In the genomic region with DNA sequence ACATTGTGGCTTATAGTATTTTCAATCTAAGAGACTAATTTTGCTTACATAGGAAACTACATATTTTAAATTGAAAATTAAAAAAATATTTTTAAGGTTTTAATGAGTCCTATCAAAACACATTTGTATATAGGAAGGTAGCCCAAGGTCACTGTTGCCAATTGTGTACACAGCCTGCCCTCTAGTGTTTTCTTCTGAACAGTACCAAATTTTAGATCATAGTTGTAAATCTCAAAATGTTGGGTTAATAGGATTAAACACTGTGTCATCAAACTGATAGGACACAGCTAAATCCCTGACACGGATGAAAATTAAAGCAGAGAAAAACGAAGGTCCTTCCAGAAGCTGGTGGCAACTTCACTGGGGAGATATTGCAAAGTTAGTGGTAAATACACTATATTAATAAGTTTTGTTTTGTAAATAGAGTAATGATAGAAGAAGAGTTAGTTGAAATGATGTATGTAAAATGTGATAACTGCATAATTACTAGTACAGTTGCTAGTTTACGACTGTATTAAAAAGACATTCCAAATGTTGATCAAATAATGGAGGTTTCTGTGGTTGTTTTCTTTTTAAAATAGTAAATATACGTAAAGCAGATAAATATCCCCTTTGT, we compare ENCODE assay signal across 10 cellular contexts. TPM values are rescaled to one million over a fixed set of nuclear protein-coding genes. Genes with fewer than 3 reads are reported as not detected.
DNase-seq lines count a peak whose midpoint lies in the region; ATAC-seq, FAIRE-seq and TF ChIP-seq lines count a peak whose summit lies in the region.
"Had no signal": no experiment of that assay in that cellular context is flagged by ENCODE, and none has a peak within 500 bp of the region (broad histone marks: within the 10 kb centered on the region; RNA-seq: fewer than 3 reads in every experiment).

No MANE protein-coding gene starts in this region.

- FAIRE-seq in HepG2 (lab: Jason Lieb, UNC) = peak; percentile 61

- H2AFZ ChIP-seq in mammary epithelial cell (ENCODE audit: low read depth, low read length) (no peak overlapping the region), HepG2 (ENCODE audit: low read length) (no peak overlapping the region)

- peak; percentile 72 for TF ChIP-seq RAD21 in HepG2 (CRISPR knock-in tag; IDR thresholded peaks at IDR 0.05)

- in situ Hi-C loops in mammary epithelial cell (cut with MboI; ENCODE audit: low sequenced_read_pairs in 2 of 2) = loop anchor here (10.0 kb wide), 1 partner anchor 332 kb away; no protein-coding TSS in a partner anchor
- in situ Hi-C loops in HepG2 (cut with HindIII; ENCODE audit: extremely low pct_ligation_motif_present, low pct_unique_long_range_greater_than_20kb) = loop anchor here (10.0 to 25.0 kb wide), 2 partner anchors 221 to 342 kb away; no protein-coding TSS in a partner anchor

- H3K4me1 ChIP-seq in mammary epithelial cell (ENCODE audit: insufficient read depth, low read length) (no peaks in the 10 kb centered on the region), HepG2 (ENCODE audit: insufficient read depth, low read length) (no peaks in the 10 kb centered on the region)

- CTCF ChIA-PET in BJ (lab: Yijun Ruan, JAX) (interaction anchor here (0.7 to 2.5 kb wide), 21 partner anchors 8 to 349 kb away, joined by 3 to 12 read pairs (median 5); a partner anchor contains a TSS), mammary epithelial cell (lab: Charles Lee; ENCODE audit: low non-redundant PET) (no interaction called here), HepG2 (lab: Yijun Ruan, JAX; ENCODE audit: low intra/inter-chr PET ratio, low total read pairs) (interaction anchor here (1.0 to 2.0 kb wide), 4 partner anchors 19 to 348 kb away, joined by 4 to 11 read pairs (median 9); a partner anchor contains a TSS)

- dilution Hi-C loops in mammary epithelial cell (cut with HindIII; ENCODE audit: low sequenced_read_pairs) = loop anchor here (25.0 kb wide), 1 partner anchor 221 kb away; no protein-coding TSS in a partner anchor

- H3K9me3 ChIP-seq in mammary epithelial cell (replicated peaks; ENCODE audit: insufficient read depth, low read length) = no peaks in the 10 kb centered on the region
- H3K9me3 ChIP-seq in HepG2 (ENCODE audit: low read length) = no peaks in the 10 kb centered on the region

- H3K4me3 ChIP-seq in BJ (ENCODE audit: low read depth, low read length) (no peak overlapping the region), mammary epithelial cell (replicated peaks in 1 of 3; ENCODE audit: insufficient read depth in 1 of 3, low read depth in 2 of 3, low read length in 3 of 3) (no peak overlapping the region), HepG2 (replicated peaks in 1 of 3; ENCODE audit: insufficient read depth in 1 of 3, low read depth in 2 of 3, low read length in 3 of 3) (no peak overlapping the region)

- no peak for TF ChIP-seq POLR2A in HepG2 (IDR thresholded peaks at IDR 0.05; ENCODE audit: insufficient read depth in 1 of 2, low read depth in 2 of 2, low read length in 2 of 2)

- H3K27ac ChIP-seq in mammary epithelial cell (ENCODE audit: insufficient read depth, low read depth, low read length) (no peak overlapping the region), HepG2 (ENCODE audit: extremely low read length, insufficient read depth, low read length) (no peak overlapping the region)
- H3K27ac ChIP-seq: epithelial cell of prostate had no signal

- WGBS in mammary epithelial cell (ENCODE audit: low coverage, missing lambda C conversion rate) = 40% methylated on average over 4 of the region's 4 CpGs
- 23% methylated on average over 4 of the region's 4 CpGs for WGBS in HepG2 (ENCODE audit: low lambda C conversion rate)

- ATAC-seq in GM19035 (IDR thresholded peaks at IDR 0.05; ENCODE audit: unreplicated experiment) = peak; percentile 77
- ATAC-seq in HepG2 = no peak
- no peak for ATAC-seq in HG03025 (IDR thresholded peaks at IDR 0.05; ENCODE audit: low FRiP score, unreplicated experiment)

- H3K4me2 ChIP-seq in mammary epithelial cell (ENCODE audit: insufficient read depth, low read depth, low read length) (no peak overlapping the region), HepG2 (ENCODE audit: low read depth, low read length) (no peak overlapping the region)

- TF ChIP-seq CTCF in BJ (IDR thresholded peaks at IDR 0.05; ENCODE audit: insufficient read depth, low read depth, low read length) = peak; percentile 67
- TF ChIP-seq CTCF in mammary epithelial cell (conservative IDR thresholded peaks at IDR 0.05 in 1 of 2, IDR thresholded peaks at IDR 0.05 in 1 of 2; ENCODE audit: extremely low read depth in 1 of 2, insufficient read depth in 1 of 2, low read depth in 1 of 2, low read length in 2 of 2) = peak; percentile 61 to 67
- peak; percentile 74 for TF ChIP-seq CTCF in HepG2 (CRISPR knock-in tag; IDR thresholded peaks at IDR 0.05)

- no peak for TF ChIP-seq EP300 in HepG2 (IDR thresholded peaks at IDR 0.05; ENCODE audit: low read depth in 2 of 2, low read length in 2 of 2)
- TF ChIP-seq EP300 in HepG2 (CRISPR knock-in tag; IDR thresholded peaks at IDR 0.05; ENCODE audit: borderline replicate concordance) = no peak

- no peaks in the 10 kb centered on the region for H3K79me2 ChIP-seq in mammary epithelial cell (ENCODE audit: insufficient read depth, low read length)
- no peaks in the 10 kb centered on the region for H3K79me2 ChIP-seq in HepG2 (ENCODE audit: insufficient read depth, low read length)

- H3K36me3 ChIP-seq in BJ (ENCODE audit: control insufficient read depth, insufficient read depth, low read length) (no peaks in the 10 kb centered on the region), mammary epithelial cell (ENCODE audit: insufficient read depth, low read length) (no peaks in the 10 kb centered on the region), HepG2 (replicated peaks in 1 of 2; ENCODE audit: control insufficient read depth in 1 of 2, insufficient read depth in 2 of 2, low read length in 2 of 2) (no peaks in the 10 kb centered on the region)

- H3K9ac ChIP-seq in mammary epithelial cell (ENCODE audit: insufficient read depth, low read length) = no peak overlapping the region
- no peak overlapping the region for H3K9ac ChIP-seq in HepG2 (ENCODE audit: insufficient read depth, low read depth, low read length)

- BruUV-seq in mammary epithelial cell (replicated peaks; lab: Mats Ljungman, UMichigan) (no TSS peak), HepG2 (replicated peaks; lab: Mats Ljungman, UMichigan) (no TSS peak)

- POLR2A ChIA-PET in BJ (lab: Charles Lee) = no interaction called here
- POLR2A ChIA-PET in HepG2 (lab: Yijun Ruan, JAX) = no interaction called here

- no peaks in the 10 kb centered on the region for H3K27me3 ChIP-seq in BJ (ENCODE audit: control insufficient read depth, insufficient read depth, low read length)
- H3K27me3 ChIP-seq in mammary epithelial cell (ENCODE audit: insufficient read depth, low read length) = no peaks in the 10 kb centered on the region
- peaks cover 0 to 4% of the 10 kb centered on the region in 2 experiments; a peak in 3 of 5 replicates for H3K27me3 ChIP-seq in HepG2 (ENCODE audit: control insufficient read depth in 1 of 2, insufficient read depth in 2 of 2, low read length in 2 of 2)

- DNase-seq in BJ (ENCODE audit: low read depth) (no peak), NCI-H524 (lab: John Stamatoyannopoulos, UW) (peak; percentile 42 to 77), mammary epithelial cell (peak; percentile 20), HepG2 (ENCODE audit: low spot score) (peak; percentile 35), occipital lobe (lab: John Stamatoyannopoulos, UW) (no peak)
- DNase-seq in activated CD4-positive, CD25-positive, alpha-beta regulatory T cell (lab: John Stamatoyannopoulos, UW) = no peak

- intact Hi-C loops in mammary epithelial cell (cut with micrococcal nuclease) (loop anchor here (1.0 to 5.0 kb wide), 4 partner anchors 19 to 349 kb away; a partner anchor contains a TSS), HepG2 (cut with micrococcal nuclease; ENCODE audit: unreplicated experiment) (loop anchor here (1.0 kb wide), 3 partner anchors 19 to 330 kb away; no protein-coding TSS in a partner anchor)

- H4K20me1 ChIP-seq in mammary epithelial cell (ENCODE audit: insufficient read depth, low read length) = no peaks in the 10 kb centered on the region
- no peaks in the 10 kb centered on the region for H4K20me1 ChIP-seq in HepG2 (ENCODE audit: insufficient read depth, low read length)

RNA-seq across cellular contexts. Expression of a gene that starts 19.7 kb away (rescaled TPM):
- polyA plus RNA-seq in BJ (2011; rRNA removed) = 19.5 and 20.1 TPM in 2 replicates
- polyA minus RNA-seq in BJ (2011; rRNA and poly(A)+ RNA removed) = 6.8 and 8.3 TPM in 2 replicates
- total RNA-seq in mammary epithelial cell = under 1 TPM in 1 of 2 donors, not detected in 1; 0.67 TPM
- 0.29 TPM for polyA plus RNA-seq in mammary epithelial cell
- not detected for polyA minus RNA-seq in mammary epithelial cell
- not detected in 2 replicates for total RNA-seq in HepG2 (2016; rRNA removed; fragmentation: Illumina TruSeq; extraction: Trizol)
- total RNA-seq in HepG2 (2016; cell fraction: cytosol; rRNA removed; fragmentation: Illumina TruSeq; extraction: Trizol; ENCODE audit: low read depth) = not detected in 2 replicates
- total RNA-seq in HepG2 (2016; cell fraction: insoluble cytoplasmic fraction; rRNA removed; fragmentation: Illumina TruSeq; extraction: Trizol) = 0.06 TPM in 1 of 2 replicates, not detected in the other
- 0.46 TPM in 1 of 2 replicates, not detected in the other for total RNA-seq in HepG2 (2016; cell fraction: membrane; rRNA removed; fragmentation: Illumina TruSeq; extraction: Trizol)
- not detected in 2 replicates for total RNA-seq in HepG2 (2016; cell fraction: nucleus; rRNA removed; fragmentation: Illumina TruSeq; extraction: Trizol)
- polyA plus RNA-seq in HepG2 (2011; rRNA removed) = 0.04 and 0.05 TPM in 2 replicates
- 0.09 and 0.13 TPM in 2 replicates for polyA plus RNA-seq in HepG2 (2011; cell fraction: cytosol; rRNA removed)
- not detected in 2 replicates for polyA plus RNA-seq in HepG2 (2011; cell fraction: nucleus; rRNA removed)
- 0.13 and 0.16 TPM in 2 replicates for polyA plus RNA-seq in HepG2 (2012)
- 0.08 and 0.17 TPM in 2 replicates for polyA plus RNA-seq in HepG2 (2016; cell fraction: cytosol; fragmentation: Illumina TruSeq; extraction: Trizol; ENCODE audit: low read depth)
- not detected in 2 replicates for polyA plus RNA-seq in HepG2 (2016; cell fraction: insoluble cytoplasmic fraction; fragmentation: Illumina TruSeq; extraction: Trizol; ENCODE audit: low read depth)
- polyA plus RNA-seq in HepG2 (2016; cell fraction: membrane; fragmentation: Illumina TruSeq; extraction: Trizol; ENCODE audit: low read depth) = not detected in 2 replicates
- polyA plus RNA-seq in HepG2 (2016; cell fraction: nucleus; fragmentation: Illumina TruSeq; extraction: Trizol; ENCODE audit: insufficient read depth, low read depth) = not detected in 2 replicates
- polyA minus RNA-seq in HepG2 (2011; rRNA and poly(A)+ RNA removed; ENCODE audit: low replicate concordance) = not detected in 2 replicates
- polyA minus RNA-seq in HepG2 (2011; cell fraction: cytosol; rRNA and poly(A)+ RNA removed) = not detected in 2 replicates
- polyA minus RNA-seq in HepG2 (2011; cell fraction: nucleus; rRNA and poly(A)+ RNA removed) = 0.64 TPM in 1 of 2 replicates, not detected in the other
- total RNA-seq in occipital lobe = 1.4 TPM

RNA-seq across cellular contexts. Expression of a gene that starts 36.3 kb away (rescaled TPM):
- polyA plus RNA-seq in BJ (2011; rRNA removed) (not detected in 2 replicates), mammary epithelial cell (not detected), HepG2 (2011; rRNA removed) (not detected in 2 replicates)
- polyA minus RNA-seq in BJ (2011; rRNA and poly(A)+ RNA removed) = not detected in 2 replicates
- total RNA-seq in mammary epithelial cell (not detected), HepG2 (2016; rRNA removed; fragmentation: Illumina TruSeq; extraction: Trizol) (not detected in 2 replicates), occipital lobe (not detected)
- polyA minus RNA-seq in mammary epithelial cell = not detected
- total RNA-seq in HepG2 (2016; cell fraction: cytosol; rRNA removed; fragmentation: Illumina TruSeq; extraction: Trizol; ENCODE audit: low read depth) = not detected in 2 replicates
- total RNA-seq in HepG2 (2016; cell fraction: insoluble cytoplasmic fraction; rRNA removed; fragmentation: Illumina TruSeq; extraction: Trizol) = not detected in 2 replicates
- not detected in 2 replicates for total RNA-seq in HepG2 (2016; cell fraction: membrane; rRNA removed; fragmentation: Illumina TruSeq; extraction: Trizol)
- total RNA-seq in HepG2 (2016; cell fraction: nucleus; rRNA removed; fragmentation: Illumina TruSeq; extraction: Trizol) = not detected in 2 replicates
- not detected in 2 replicates for polyA plus RNA-seq in HepG2 (2011; cell fraction: cytosol; rRNA removed)
- not detected in 2 replicates for polyA plus RNA-seq in HepG2 (2011; cell fraction: nucleus; rRNA removed)
- not detected in 2 replicates for polyA plus RNA-seq in HepG2 (2012)
- not detected in 2 replicates for polyA plus RNA-seq in HepG2 (2016; cell fraction: cytosol; fragmentation: Illumina TruSeq; extraction: Trizol; ENCODE audit: low read depth)
- polyA plus RNA-seq in HepG2 (2016; cell fraction: insoluble cytoplasmic fraction; fragmentation: Illumina TruSeq; extraction: Trizol; ENCODE audit: low read depth) = not detected in 2 replicates
- not detected in 2 replicates for polyA plus RNA-seq in HepG2 (2016; cell fraction: membrane; fragmentation: Illumina TruSeq; extraction: Trizol; ENCODE audit: low read depth)
- not detected in 2 replicates for polyA plus RNA-seq in HepG2 (2016; cell fraction: nucleus; fragmentation: Illumina TruSeq; extraction: Trizol; ENCODE audit: insufficient read depth, low read depth)
- polyA minus RNA-seq in HepG2 (2011; rRNA and poly(A)+ RNA removed; ENCODE audit: low replicate concordance) = not detected in 2 replicates
- polyA minus RNA-seq in HepG2 (2011; cell fraction: cytosol; rRNA and poly(A)+ RNA removed) = not detected in 2 replicates
- not detected in 2 replicates for polyA minus RNA-seq in HepG2 (2011; cell fraction: nucleus; rRNA and poly(A)+ RNA removed)
- total RNA-seq: urinary bladder had no signal
- polyA plus RNA-seq: urinary bladder had no signal

RNA-seq across cellular contexts. Expression of a gene that starts 41.0 kb away (rescaled TPM):
- polyA plus RNA-seq in BJ (2011; rRNA removed) (80.4 and 146 TPM in 2 replicates), mammary epithelial cell (85.9 TPM), HepG2 (2011; rRNA removed) (84.9 and 106 TPM in 2 replicates)
- 65.4 and 111 TPM in 2 replicates for polyA minus RNA-seq in BJ (2011; rRNA and poly(A)+ RNA removed)
- total RNA-seq in mammary epithelial cell (100 to 1,000 TPM in 1 of 2 donors, 1 to 10 TPM in 1; 6.8 to 114 TPM), HepG2 (2016; rRNA removed; fragmentation: Illumina TruSeq; extraction: Trizol) (80.1 and 186 TPM in 2 replicates), occipital lobe (2.0 TPM)
- polyA minus RNA-seq in mammary epithelial cell = 79.6 TPM
- 27.2 and 31.4 TPM in 2 replicates for total RNA-seq in HepG2 (2016; cell fraction: cytosol; rRNA removed; fragmentation: Illumina TruSeq; extraction: Trizol; ENCODE audit: low read depth)
- total RNA-seq in HepG2 (2016; cell fraction: insoluble cytoplasmic fraction; rRNA removed; fragmentation: Illumina TruSeq; extraction: Trizol) = 77.9 and 183 TPM in 2 replicates
- 91.3 and 92.9 TPM in 2 replicates for total RNA-seq in HepG2 (2016; cell fraction: membrane; rRNA removed; fragmentation: Illumina TruSeq; extraction: Trizol)
- total RNA-seq in HepG2 (2016; cell fraction: nucleus; rRNA removed; fragmentation: Illumina TruSeq; extraction: Trizol) = 89.4 and 101 TPM in 2 replicates
- polyA plus RNA-seq in HepG2 (2011; cell fraction: cytosol; rRNA removed) = 66.6 and 93.1 TPM in 2 replicates
- 30.9 and 37.2 TPM in 2 replicates for polyA plus RNA-seq in HepG2 (2011; cell fraction: nucleus; rRNA removed)
- 69.5 and 111 TPM in 2 replicates for polyA plus RNA-seq in HepG2 (2012)
- 61.0 and 61.1 TPM in 2 replicates for polyA plus RNA-seq in HepG2 (2016; cell fraction: cytosol; fragmentation: Illumina TruSeq; extraction: Trizol; ENCODE audit: low read depth)
- 396 and 406 TPM in 2 replicates for polyA plus RNA-seq in HepG2 (2016; cell fraction: insoluble cytoplasmic fraction; fragmentation: Illumina TruSeq; extraction: Trizol; ENCODE audit: low read depth)
- 107 and 113 TPM in 2 replicates for polyA plus RNA-seq in HepG2 (2016; cell fraction: membrane; fragmentation: Illumina TruSeq; extraction: Trizol; ENCODE audit: low read depth)
- polyA plus RNA-seq in HepG2 (2016; cell fraction: nucleus; fragmentation: Illumina TruSeq; extraction: Trizol; ENCODE audit: insufficient read depth, low read depth) = 245 and 246 TPM in 2 replicates
- 242 and 518 TPM in 2 replicates for polyA minus RNA-seq in HepG2 (2011; rRNA and poly(A)+ RNA removed; ENCODE audit: low replicate concordance)
- polyA minus RNA-seq in HepG2 (2011; cell fraction: cytosol; rRNA and poly(A)+ RNA removed) = 59.7 and 82.7 TPM in 2 replicates
- polyA minus RNA-seq in HepG2 (2011; cell fraction: nucleus; rRNA and poly(A)+ RNA removed) = 20.8 and 28.3 TPM in 2 replicates

Comparison
In these comparisons a context has a peak if more than half of its experiments do, and no peak if none do; other contexts are left out.
1. DNase-seq: peak in NCI-H524 (2 of 2), mammary epithelial cell (single experiment) and HepG2 (single experiment); none in BJ (single experiment), occipital lobe (single experiment) and activated CD4-positive, CD25-positive, alpha-beta regulatory T cell (0 of 4).
2. Peak in every context shown above with its lines, with median percentiles within 50 percentile points of each other: CTCF ChIP-seq.